ENCODE assay signal across 14 cellular contexts in genomic region chr10:118734477-118734876, GRCh38. TPM values are rescaled to one million over a fixed set of nuclear protein-coding genes. Genes with fewer than 3 reads are reported as not detected.
A peak's percentile ranks its signal among the peaks of the same experiment; 100 is the strongest.
DNase-seq lines count a peak whose midpoint lies in the region; ATAC-seq and TF ChIP-seq lines count a peak whose summit lies in the region.
"Had no signal": no experiment of that assay in that cellular context is flagged by ENCODE, and none has a peak within 500 bp of the region (broad histone marks: within the 10 kb centered on the region; RNA-seq: fewer than 3 reads in every experiment).

No MANE protein-coding gene starts in this region.

- POLR2A ChIA-PET in A673 (lab: Charles Lee; ENCODE audit: low non-redundant PET): interaction anchor here (0.6 kb wide), 1 partner anchor 20 kb away, joined by 3 read pairs; the partner anchor contains the start of gene CACUL1

- no peak for ATAC-seq in GM21529 (IDR thresholded peaks at IDR 0.05; ENCODE audit: unreplicated experiment)

- CTCF ChIA-PET in A673 (lab: Charles Lee): no interaction called here

- H3K36me3 ChIP-seq in A673 (ENCODE audit: insufficient read depth, low read length, poor library complexity, severe bottlenecking) (no peaks in the 10 kb centered on the region), vagina (no peaks in the 10 kb centered on the region)

- intact Hi-C loops in A673 (cut with micrococcal nuclease; ENCODE audit: unreplicated experiment) (no loop called here), vagina (cut with DNase I) (no loop called here)

- H3K4me3 ChIP-seq in A673 (ENCODE audit: low read depth, low read length, poor library complexity, severe bottlenecking) (no peak overlapping the region), foreskin fibroblast (ENCODE audit: low read depth in 1 of 2, low read length in 2 of 2) (no peak overlapping the region), vagina (no peak overlapping the region)

- peaks cover 12% of the 10 kb centered on the region for H3K4me1 ChIP-seq in A673 (ENCODE audit: insufficient read depth, low read length, poor library complexity, severe bottlenecking)
- peaks cover 85% of the 10 kb centered on the region for H3K4me1 ChIP-seq in vagina

- H3K27ac ChIP-seq in A673 (ENCODE audit: low read depth, low read length, poor library complexity, severe bottlenecking) (no peak overlapping the region), vagina (no peak overlapping the region)

- H3K9me3 ChIP-seq in A673 (ENCODE audit: low read depth, low read length, poor library complexity, severe bottlenecking) (no peaks in the 10 kb centered on the region), vagina (no peaks in the 10 kb centered on the region)

- peak; percentile 58 for TF ChIP-seq CTCF in A673 (conservative IDR thresholded peaks at IDR 0.05; ENCODE audit: low read depth, low read length)
- peak; percentile 29 for TF ChIP-seq CTCF in GM12873 (IDR thresholded peaks at IDR 0.05; ENCODE audit: insufficient read depth, low read depth, low read length, missing control alignments)
- TF ChIP-seq CTCF in foreskin fibroblast (IDR thresholded peaks at IDR 0.05; ENCODE audit: low read depth, low read length): peak; percentile 37
- TF ChIP-seq CTCF in vagina (IDR thresholded peaks at IDR 0.05): no peak

- no TSS peak for BruUV-seq in A673 (replicated peaks; lab: Mats Ljungman, UMichigan)

- in situ Hi-C loops in SK-MEL-5 (cut with HindIII; ENCODE audit: low pct_unique_long_range_greater_than_20kb, low sequenced_read_pairs): no loop called here

- TF ChIP-seq POLR2A in vagina (IDR thresholded peaks at IDR 0.05): no peak

- DNase-seq in A673 (ENCODE audit: low spot score): no peak
- peak; percentile 12 for DNase-seq in SK-MEL-5 (ENCODE audit: low read depth, low spot score)
- DNase-seq in foreskin fibroblast: no peak
- no peak for DNase-seq in NK-92 treated with Interleukin-12 subunit alpha and Interleukin-12 subunit beta, amount 100 ng/mL, for 24 hours (lab: John Stamatoyannopoulos, UW)
- DNase-seq in NCI-H345 (lab: John Stamatoyannopoulos, UW): no peak
- DNase-seq in vagina (ENCODE audit: extremely low spot score in 2 of 2): no peak
- DNase-seq: activated naive CD4-positive, alpha-beta T cell; foreskin melanocyte; GOT3; NCI-H2029; stimulated activated CD4-positive, alpha-beta T cell treated with anti-CD3 and anti-CD28 coated beads, Interleukin-15, amount 100 ng/mL, for 24 hours; stimulated activated CD8-positive, alpha-beta memory T cell treated with anti-CD3 and anti-CD28 coated beads, Interleukin-4, amount 100 ng/mL, for 48 hours had no signal

- H3K27me3 ChIP-seq in A673 (replicated peaks; ENCODE audit: insufficient read depth, low read depth, low read length, poor library complexity) (no peaks in the 10 kb centered on the region), vagina (no peaks in the 10 kb centered on the region)

RNA-seq across cellular contexts. Expression of gene CACUL1, which starts 20.3 kb away (rescaled TPM):
- 31.9 and 33.6 TPM in 2 replicates for total RNA-seq in A673 (2021)
- 31.9 and 32.4 TPM in 2 replicates for total RNA-seq in SK-MEL-5 (2014; rRNA removed; shearing (Covaris generic))
- 12.0 and 20.2 TPM in 2 replicates for polyA plus RNA-seq in SK-MEL-5 (2015; cell fraction: cytosol; rRNA removed)
- polyA plus RNA-seq in SK-MEL-5 (2015; cell fraction: nucleus; rRNA removed): 16.6 and 18.7 TPM in 2 replicates
- total RNA-seq in vagina: 13.8 TPM

Comparison
In these comparisons a context has a peak if more than half of its experiments do, and no peak if none do; other contexts are left out.
1. CTCF ChIP-seq: peak in A673 (single experiment), GM12873 (single experiment) and foreskin fibroblast (single experiment); none in vagina (0 of 3).